9 cellular contexts compared by ENCODE assay signal in the genomic region with DNA sequence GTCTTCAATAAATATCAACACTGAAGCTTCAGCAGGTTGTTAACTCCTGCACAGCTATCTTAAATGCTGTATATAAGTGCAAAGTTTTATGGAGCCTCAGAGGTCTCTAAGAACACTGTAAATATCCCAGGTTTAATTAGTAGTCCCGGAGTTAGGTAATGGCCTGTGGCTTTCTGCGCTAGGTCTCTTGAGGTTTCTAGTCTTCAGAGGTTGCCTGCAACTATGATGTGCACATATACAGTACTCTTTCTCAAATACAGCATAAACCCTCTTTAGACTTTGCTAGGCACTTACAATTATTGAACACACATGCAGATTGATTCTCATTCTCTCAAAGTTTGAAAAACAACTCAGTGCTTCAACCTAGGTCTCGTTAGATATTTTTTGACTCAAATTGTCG. TPM values are rescaled to one million over a fixed set of nuclear protein-coding genes. Genes with fewer than 3 reads are reported as not detected.
DNase-seq lines count a peak whose midpoint lies in the region; ATAC-seq and TF ChIP-seq lines count a peak whose summit lies in the region.
"Had no signal": no experiment of that assay in that cellular context is flagged by ENCODE, and none has a peak within 500 bp of the region (broad histone marks: within the 10 kb centered on the region; RNA-seq: fewer than 3 reads in every experiment).

No MANE protein-coding gene starts in this region.

- intact Hi-C loops in body of pancreas (cut with DNase I), result no loop called here

- TF ChIP-seq CTCF in BJ (IDR thresholded peaks at IDR 0.05; ENCODE audit: insufficient read depth, low read depth, low read length) (no peak), body of pancreas (IDR thresholded peaks at IDR 0.05) (no peak)

- DNase-seq in BJ (ENCODE audit: low read depth) (no peak), KG1 (lab: John Stamatoyannopoulos, UW) (peak; percentile 51), body of pancreas (no peak), cerebellum (ENCODE audit: low spot score) (no peak), hepatic stellate cell (ENCODE audit: low spot score) (no peak), NCI-H510A (lab: John Stamatoyannopoulos, UW) (no peak)
- DNase-seq: stimulated activated naive CD4-positive, alpha-beta T cell treated with Interleukin-2 at 50 U/mL for 16 hours had no signal

- WGBS in body of pancreas, 2 donors, result 25 to 27% methylated on average over 4 of the region's 4 CpGs

- CTCF ChIA-PET in BJ (lab: Yijun Ruan, JAX), result interaction anchor here (1.0 to 6.3 kb wide), 8 partner anchors 10 to 692 kb away, joined by 3 to 45 read pairs (median 4); no protein-coding TSS in a partner anchor

- no peak for TF ChIP-seq POLR2A in body of pancreas (IDR thresholded peaks at IDR 0.05)

- POLR2A ChIA-PET in BJ (lab: Charles Lee), result interaction anchor here (1.1 kb wide), 1 partner anchor 328 kb away, joined by 6 read pairs; no protein-coding TSS in a partner anchor

- ATAC-seq in body of pancreas (no peak), esophagus mucosa (no peak)

- H3K4me3 ChIP-seq in BJ (ENCODE audit: low read depth, low read length) (peak overlapping the region; percentile 84; the same call in 1 of the 2 replicates), body of pancreas (no peak overlapping the region), muscle layer of duodenum (ENCODE audit: low read depth in 1 of 2, low read length in 2 of 2) (peak overlapping the region; percentile 98 to 99)

- H3K27ac ChIP-seq in body of pancreas (peak overlapping the region; percentile 91 to 99 (median 98)), muscle layer of duodenum (ENCODE audit: low read length) (peak overlapping the region; percentile 93)

- H3K9me3 ChIP-seq in body of pancreas (no peaks in the 10 kb centered on the region), muscle layer of duodenum (ENCODE audit: control insufficient read depth in 1 of 2, low read length in 2 of 2) (no peaks in the 10 kb centered on the region)

- no peaks in the 10 kb centered on the region for H3K27me3 ChIP-seq in BJ (ENCODE audit: control insufficient read depth, insufficient read depth, low read length)
- H3K27me3 ChIP-seq in body of pancreas, result no peaks in the 10 kb centered on the region
- no peaks in the 10 kb centered on the region for H3K27me3 ChIP-seq in muscle layer of duodenum (ENCODE audit: low read depth, low read length)

- H3K4me1 ChIP-seq in body of pancreas (peaks cover 16% of the 10 kb centered on the region), muscle layer of duodenum (ENCODE audit: control insufficient read depth in 1 of 2, insufficient read depth in 2 of 2, low read length in 2 of 2) (no peaks in the 10 kb centered on the region)

- H3K36me3 ChIP-seq in BJ (ENCODE audit: control insufficient read depth, insufficient read depth, low read length), result no peaks in the 10 kb centered on the region
- no peaks in the 10 kb centered on the region for H3K36me3 ChIP-seq in body of pancreas (replicated peaks in 1 of 2; ENCODE audit: insufficient read depth in 1 of 2, low read depth in 2 of 2)
- H3K36me3 ChIP-seq in muscle layer of duodenum (ENCODE audit: control insufficient read depth in 1 of 2, insufficient read depth in 2 of 2, low read length in 2 of 2), result no peaks in the 10 kb centered on the region

RNA-seq across cellular contexts. Expression of gene KLLN, which starts 2.3 kb away (rescaled TPM):
- 0.42 and 0.44 TPM in 2 replicates for polyA plus RNA-seq in BJ (2011; rRNA removed)
- 0.47 and 0.57 TPM in 2 replicates for polyA minus RNA-seq in BJ (2011; rRNA and poly(A)+ RNA removed)
- total RNA-seq in body of pancreas (under 1 TPM; 0.78 to 0.99 TPM), esophagus mucosa (0.60 TPM), cerebellum (0.82 TPM)

RNA-seq across cellular contexts. Expression of gene PTEN, which starts 2.4 kb away (rescaled TPM):
- 29.6 and 66.9 TPM in 2 replicates for polyA plus RNA-seq in BJ (2011; rRNA removed)
- 55.7 and 87.5 TPM in 2 replicates for polyA minus RNA-seq in BJ (2011; rRNA and poly(A)+ RNA removed)
- total RNA-seq in body of pancreas (100 to 1,000 TPM; 105 to 227 TPM), esophagus mucosa (77.0 TPM), cerebellum (220 TPM)

RNA-seq across cellular contexts. Expression of gene ATAD1, which starts 43.0 kb away (rescaled TPM):
- polyA plus RNA-seq in BJ (2011; rRNA removed), result 13.7 and 36.1 TPM in 2 replicates
- 11.1 and 12.3 TPM in 2 replicates for polyA minus RNA-seq in BJ (2011; rRNA and poly(A)+ RNA removed)
- total RNA-seq in body of pancreas, result 10 to 100 TPM in 1 of 2 donors, 1 to 10 TPM in 1; 9.6 to 16.9 TPM
- total RNA-seq in esophagus mucosa, result 26.3 TPM
- total RNA-seq in cerebellum, result 57.8 TPM

Comparison
In these comparisons a context has a peak if more than half of its experiments do, and no peak if none do; other contexts are left out.
1. H3K4me3 ChIP-seq: peak in BJ (single experiment) and muscle layer of duodenum (2 of 2); none in body of pancreas (0 of 2).